ENCODE assay signal across 8 cellular contexts in genomic region chr13:45047394-45048328, GRCh38. TPM values are rescaled to one million over a fixed set of nuclear protein-coding genes. Genes with fewer than 3 reads are reported as not detected.
A peak's percentile ranks its signal among the peaks of the same experiment; 100 is the strongest.
DNase-seq lines count a peak whose midpoint lies in the region; ATAC-seq and TF ChIP-seq lines count a peak whose summit lies in the region.

No MANE protein-coding gene starts in this region.

- TF ChIP-seq CTCF in C4-2B (conservative IDR thresholded peaks at IDR 0.05) (peak; percentile 94), neutrophil (IDR thresholded peaks at IDR 0.05) (peak; percentile 53)

- CTCF ChIA-PET in activated naive CD4-positive, alpha-beta T cell treated with anti-CD3 and anti-CD28 coated beads, Interleukin-2, amount 10 ng/mL, durations not matched to agents 7 days and 5 days (lab: Charles Lee), result interaction anchor here (0.7 to 5.3 kb wide), 25 partner anchors 11 to 564 kb away, joined by 3 to 90 read pairs (median 4); no protein-coding TSS in a partner anchor

- H3K36me3 Mint-ChIP-seq in activated naive CD4-positive, alpha-beta T cell treated with anti-CD3 and anti-CD28 coated beads, Interleukin-2, amount 10 ng/mL, durations not matched to agents 7 days and 5 days, result no peaks in the 10 kb centered on the region

- no peaks in the 10 kb centered on the region for H3K9me3 ChIP-seq in MG63
- no peaks in the 10 kb centered on the region for H3K9me3 ChIP-seq in neutrophil

- H3K27me3 ChIP-seq in MG63 (no peaks in the 10 kb centered on the region), neutrophil (peaks cover 9% of the 10 kb centered on the region)

- H3K27me3 Mint-ChIP-seq in activated naive CD4-positive, alpha-beta T cell treated with anti-CD3 and anti-CD28 coated beads, Interleukin-2, amount 10 ng/mL, durations not matched to agents 7 days and 5 days, result peaks cover 31% of the 10 kb centered on the region

- H3K4me1 ChIP-seq in neutrophil (ENCODE audit: control insufficient read depth in 1 of 2, insufficient read depth in 1 of 2, low read depth in 1 of 2, low read length in 1 of 2), result peaks cover 3 to 13% of the 10 kb centered on the region in 2 experiments

- DNase-seq in MG63, result peak; percentile 72
- peak; percentile 70 for DNase-seq in SK-N-DZ (ENCODE audit: low spot score)
- DNase-seq in activated naive CD4-positive, alpha-beta T cell treated with anti-CD3 and anti-CD28 coated beads, Interleukin-2, amount 10 ng/mL, durations not matched to agents 7 days and 5 days, result peak; percentile 87
- peak; percentile 93 for DNase-seq in globus pallidus (ENCODE audit: low spot score)
- peak; percentile 68 for DNase-seq in stromal cell of bone marrow (ENCODE audit: low read depth)

- H3K4me3 ChIP-seq in MG63 (no peak overlapping the region), neutrophil (ENCODE audit: low read depth in 1 of 2, low read length in 1 of 2) (peak overlapping the region; percentile 32 to 45)

- H3K36me3 ChIP-seq in MG63 (no peaks in the 10 kb centered on the region), neutrophil (no peaks in the 10 kb centered on the region)

- peaks cover 13% of the 10 kb centered on the region for H3K4me1 Mint-ChIP-seq in activated naive CD4-positive, alpha-beta T cell treated with anti-CD3 and anti-CD28 coated beads, Interleukin-2, amount 10 ng/mL, durations not matched to agents 7 days and 5 days

- ATAC-seq in GM21390 (IDR thresholded peaks at IDR 0.05; ENCODE audit: unreplicated experiment), result peak; percentile 53

- no peak overlapping the region for H3K27ac Mint-ChIP-seq in activated naive CD4-positive, alpha-beta T cell treated with anti-CD3 and anti-CD28 coated beads, Interleukin-2, amount 10 ng/mL, durations not matched to agents 7 days and 5 days

- peak overlapping the region; percentile 73 for H3K4me3 Mint-ChIP-seq in activated naive CD4-positive, alpha-beta T cell treated with anti-CD3 and anti-CD28 coated beads, Interleukin-2, amount 10 ng/mL, durations not matched to agents 7 days and 5 days

- H3K27ac ChIP-seq in C4-2B, result no peak overlapping the region
- H3K27ac ChIP-seq in neutrophil, result no peak overlapping the region

- H3K9me3 Mint-ChIP-seq in activated naive CD4-positive, alpha-beta T cell treated with anti-CD3 and anti-CD28 coated beads, Interleukin-2, amount 10 ng/mL, durations not matched to agents 7 days and 5 days, result no peaks in the 10 kb centered on the region

RNA-seq across cellular contexts. Expression of gene GPALPP1, which starts 58.3 kb away (rescaled TPM):
- total RNA-seq in MG63 (2014; rRNA removed; shearing (Covaris generic); ENCODE audit: low replicate concordance), result 27.3 and 56.8 TPM in 2 replicates
- polyA plus RNA-seq in SK-N-DZ (2014; cell fraction: cytosol; rRNA removed), result 36.0 and 48.6 TPM in 2 replicates
- polyA plus RNA-seq in SK-N-DZ (2014; cell fraction: nucleus; rRNA removed), result 51.3 and 60.7 TPM in 2 replicates

RNA-seq across cellular contexts. Expression of gene NUFIP1, which starts 58.4 kb away (rescaled TPM):
- total RNA-seq in MG63 (2014; rRNA removed; shearing (Covaris generic); ENCODE audit: low replicate concordance), result 6.1 and 6.7 TPM in 2 replicates
- 8.3 and 8.8 TPM in 2 replicates for polyA plus RNA-seq in SK-N-DZ (2014; cell fraction: cytosol; rRNA removed)
- 4.3 and 5.7 TPM in 2 replicates for polyA plus RNA-seq in SK-N-DZ (2014; cell fraction: nucleus; rRNA removed)
